Comparison of ENCODE assay signal across 20 cellular contexts in genomic region chr20:33014336-33015113, GRCh38. TPM values are rescaled to one million over a fixed set of nuclear protein-coding genes. Genes with fewer than 3 reads are reported as not detected.
"Had no signal": no experiment of that assay in that cellular context is flagged by ENCODE, and none has a peak within 500 bp of the region (broad histone marks: within the 10 kb centered on the region; RNA-seq: fewer than 3 reads in every experiment).

No MANE protein-coding gene starts in this region.

- H3K36me3 ChIP-seq: colonic mucosa, ovary, sigmoid colon had no signal

- H3K4me1 ChIP-seq: colonic mucosa, sigmoid colon had no signal

- H3K27me3 ChIP-seq: colonic mucosa, ovary had no signal

- H3K27ac Mint-ChIP-seq: activated B cell treated with CpG ODN at 0.5 μM for 24 hours; activated CD4-positive, alpha-beta memory T cell treated with anti-CD3 and anti-CD28 coated beads, Interleukin-2, amount 10 ng/mL, durations not matched to agents 7 days and 5 days; activated CD8-positive, alpha-beta memory T cell treated with anti-CD3 and anti-CD28 coated beads, Interleukin-2, amount 10 ng/mL, durations not matched to agents 7 days and 5 days; memory B cell; stimulated activated naive B cell treated with anti-CD40 and anti-IgM and Interleukin-4, amounts not matched to agents 10 μg/mL and 1 μg/mL and 100 μg/mL, for 72 hours; T-helper 2 cell treated with Interferon-gamma antibody and Interleukin-4, amounts not matched to agents 5 μg/mL and 100 μg/mL, for 36 hours had no signal

- H3K4me3 ChIP-seq: colonic mucosa, mucosa of descending colon, ovary, sigmoid colon had no signal

- H3K4me1 Mint-ChIP-seq: activated B cell treated with CpG ODN at 0.5 μM for 24 hours; activated CD4-positive, alpha-beta memory T cell treated with anti-CD3 and anti-CD28 coated beads, Interleukin-2, amount 10 ng/mL, durations not matched to agents 7 days and 5 days; activated CD8-positive, alpha-beta memory T cell treated with anti-CD3 and anti-CD28 coated beads, Interleukin-2, amount 10 ng/mL, durations not matched to agents 7 days and 5 days; brain; stimulated activated naive B cell treated with anti-CD40 and anti-IgM and Interleukin-4, amounts not matched to agents 10 μg/mL and 1 μg/mL and 100 μg/mL, for 72 hours had no signal

- H3K36me3 Mint-ChIP-seq: activated CD8-positive, alpha-beta memory T cell treated with anti-CD3 and anti-CD28 coated beads, Interleukin-2, amount 10 ng/mL, durations not matched to agents 7 days and 5 days; brain; memory B cell; naive B cell; stimulated activated naive B cell treated with anti-CD40 and anti-IgM and Interleukin-4, amounts not matched to agents 10 μg/mL and 1 μg/mL and 100 μg/mL, for 72 hours had no signal

- H3K27me3 Mint-ChIP-seq: activated B cell treated with CpG ODN at 0.5 μM for 24 hours; activated CD4-positive, alpha-beta memory T cell treated with anti-CD3 and anti-CD28 coated beads, Interleukin-2, amount 10 ng/mL, durations not matched to agents 7 days and 5 days; activated CD8-positive, alpha-beta memory T cell treated with anti-CD3 and anti-CD28 coated beads, Interleukin-2, amount 10 ng/mL, durations not matched to agents 7 days and 5 days had no signal

- H3K9me3 Mint-ChIP-seq: activated B cell treated with CpG ODN at 0.5 μM for 24 hours; activated CD4-positive, alpha-beta memory T cell treated with anti-CD3 and anti-CD28 coated beads, Interleukin-2, amount 10 ng/mL, durations not matched to agents 7 days and 5 days; memory B cell; stimulated activated naive B cell treated with anti-CD40 and anti-IgM and Interleukin-4, amounts not matched to agents 10 μg/mL and 1 μg/mL and 100 μg/mL, for 72 hours; T-helper 2 cell treated with Interferon-gamma antibody and Interleukin-4, amounts not matched to agents 5 μg/mL and 100 μg/mL, for 36 hours had no signal

- ATAC-seq: activated CD8-positive, alpha-beta memory T cell treated with anti-CD3 and anti-CD28 coated beads, Interleukin-2, amount 10 ng/mL, durations not matched to agents 7 days and 5 days; mucosa of descending colon; stimulated activated naive B cell treated with anti-CD40 and anti-IgM and Interleukin-4, amounts not matched to agents 10 μg/mL and 1 μg/mL and 100 μg/mL, for 72 hours had no signal

- DNase-seq: activated B cell treated with CpG ODN at 0.5 μM for 24 hours; activated CD4-positive, alpha-beta memory T cell treated with anti-CD3 and anti-CD28 coated beads, Interleukin-2, amount 10 ng/mL, durations not matched to agents 7 days and 5 days; activated CD4-positive, alpha-beta T cell treated with anti-CD3 and anti-CD28 coated beads for 4 hours; activated CD8-positive, alpha-beta memory T cell treated with anti-CD3 and anti-CD28 coated beads, Interleukin-2, amount 10 ng/mL, durations not matched to agents 7 days and 5 days; activated naive CD4-positive, alpha-beta T cell; central memory CD4-positive, alpha-beta T cell; colonic mucosa; mucosa of descending colon; naive B cell; ovary; sigmoid colon; stimulated activated naive B cell treated with anti-CD40 and anti-IgM and Interleukin-4, amounts not matched to agents 10 μg/mL and 1 μg/mL and 100 μg/mL, for 72 hours had no signal

- H3K9me3 ChIP-seq: colonic mucosa, mucosa of descending colon, ovary, sigmoid colon had no signal

- H3K27ac ChIP-seq: colonic mucosa, ovary, sigmoid colon had no signal

- H3K4me3 Mint-ChIP-seq: activated B cell treated with CpG ODN at 0.5 μM for 24 hours; activated CD4-positive, alpha-beta memory T cell treated with anti-CD3 and anti-CD28 coated beads, Interleukin-2, amount 10 ng/mL, durations not matched to agents 7 days and 5 days; activated CD8-positive, alpha-beta memory T cell treated with anti-CD3 and anti-CD28 coated beads, Interleukin-2, amount 10 ng/mL, durations not matched to agents 7 days and 5 days; brain; memory B cell; naive B cell; stimulated activated naive B cell treated with anti-CD40 and anti-IgM and Interleukin-4, amounts not matched to agents 10 μg/mL and 1 μg/mL and 100 μg/mL, for 72 hours; T-helper 2 cell treated with Interferon-gamma antibody and Interleukin-4, amounts not matched to agents 5 μg/mL and 100 μg/mL, for 36 hours had no signal

RNA-seq across cellular contexts. Expression of gene BPIFB2, which starts 7.0 kb away (rescaled TPM):
- total RNA-seq: activated B cell treated with CpG ODN at 0.5 μM for 24 hours; activated CD4-positive, alpha-beta memory T cell treated with anti-CD3 and anti-CD28 coated beads, Interleukin-2, amount 10 ng/mL, durations not matched to agents 7 days and 5 days; activated CD8-positive, alpha-beta memory T cell treated with anti-CD3 and anti-CD28 coated beads, Interleukin-2, amount 10 ng/mL, durations not matched to agents 7 days and 5 days; frontal cortex; mucosa of descending colon; sigmoid colon; ureter had no signal
- polyA plus RNA-seq: ovary, sigmoid colon had no signal

RNA-seq across cellular contexts. Expression of gene SUN5, which starts 10.3 kb away (rescaled TPM):
- total RNA-seq: activated B cell treated with CpG ODN at 0.5 μM for 24 hours; activated CD4-positive, alpha-beta memory T cell treated with anti-CD3 and anti-CD28 coated beads, Interleukin-2, amount 10 ng/mL, durations not matched to agents 7 days and 5 days; activated CD8-positive, alpha-beta memory T cell treated with anti-CD3 and anti-CD28 coated beads, Interleukin-2, amount 10 ng/mL, durations not matched to agents 7 days and 5 days; colonic mucosa; frontal cortex; liver; mucosa of descending colon; ovary; sigmoid colon; ureter had no signal
- polyA plus RNA-seq: esophagus, liver, ovary, sigmoid colon, thymus had no signal

RNA-seq across cellular contexts. Expression of gene BPIFB6, which starts 16.9 kb away (rescaled TPM):
- total RNA-seq: activated B cell treated with CpG ODN at 0.5 μM for 24 hours; activated CD4-positive, alpha-beta memory T cell treated with anti-CD3 and anti-CD28 coated beads, Interleukin-2, amount 10 ng/mL, durations not matched to agents 7 days and 5 days; activated CD8-positive, alpha-beta memory T cell treated with anti-CD3 and anti-CD28 coated beads, Interleukin-2, amount 10 ng/mL, durations not matched to agents 7 days and 5 days; colonic mucosa; frontal cortex; liver; mucosa of descending colon; ovary; sigmoid colon; ureter had no signal
- polyA plus RNA-seq: esophagus, liver, ovary, sigmoid colon had no signal

RNA-seq across cellular contexts. Expression of gene BPIFB3, which starts 39.2 kb away (rescaled TPM):
- total RNA-seq: activated B cell treated with CpG ODN at 0.5 μM for 24 hours; activated CD4-positive, alpha-beta memory T cell treated with anti-CD3 and anti-CD28 coated beads, Interleukin-2, amount 10 ng/mL, durations not matched to agents 7 days and 5 days; activated CD8-positive, alpha-beta memory T cell treated with anti-CD3 and anti-CD28 coated beads, Interleukin-2, amount 10 ng/mL, durations not matched to agents 7 days and 5 days; colonic mucosa; frontal cortex; liver; mucosa of descending colon; sigmoid colon; ureter had no signal
- polyA plus RNA-seq: esophagus, liver, ovary, sigmoid colon had no signal
